28 cellular contexts compared by ENCODE assay signal in the genomic region with DNA sequence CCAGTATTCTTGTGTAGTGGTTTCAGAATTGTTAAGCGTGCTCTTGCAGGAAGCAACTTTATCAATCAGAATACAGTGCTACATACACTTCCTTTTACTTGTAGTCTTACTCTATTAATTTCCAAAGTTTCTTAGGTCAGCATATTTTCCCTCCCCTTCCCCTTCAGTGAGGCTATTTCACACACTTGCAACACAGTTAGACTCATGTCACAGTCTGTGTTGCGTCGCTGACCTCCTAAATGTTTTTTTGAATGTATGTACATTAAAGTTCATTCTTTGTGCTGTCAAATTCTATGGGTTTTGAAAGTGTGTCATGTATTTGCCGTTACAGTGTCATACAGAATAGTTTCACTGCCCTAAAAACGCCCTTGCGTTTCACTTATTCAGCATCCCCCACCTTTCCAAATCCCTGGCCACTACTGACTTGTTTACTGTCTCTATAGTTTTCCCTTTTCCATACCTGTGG. TPM values are rescaled to one million over a fixed set of nuclear protein-coding genes. Genes with fewer than 3 reads are reported as not detected.
DNase-seq lines count a peak whose midpoint lies in the region; ATAC-seq and TF ChIP-seq lines count a peak whose summit lies in the region.
"Had no signal": no experiment of that assay in that cellular context is flagged by ENCODE, and none has a peak within 500 bp of the region (broad histone marks: within the 10 kb centered on the region; RNA-seq: fewer than 3 reads in every experiment).

No MANE protein-coding gene starts in this region.

- peak overlapping the region; percentile 76 for H3K4me3 Mint-ChIP-seq in natural killer cell treated with Interleukin-12 subunit alpha and Interleukin-12 subunit beta and Interleukin-15 and Interleukin-18, amount 100 ng/mL, for 72 hours
- no peak overlapping the region for H3K4me3 Mint-ChIP-seq in natural killer cell
- peak overlapping the region; percentile 68 for H3K4me3 Mint-ChIP-seq in activated CD4-positive, alpha-beta memory T cell treated with anti-CD3 and anti-CD28 coated beads for 36 hours
- no peak overlapping the region for H3K4me3 Mint-ChIP-seq in stimulated activated naive CD8-positive, alpha-beta T cell treated with anti-CD3 and anti-CD28 coated beads, Interleukin-15, amount 100 ng/mL, for 72 hours
- H3K4me3 Mint-ChIP-seq: B cell, GM23338, memory B cell had no signal

- POLR2A ChIA-PET in activated CD4-positive, alpha-beta memory T cell treated with anti-CD3 and anti-CD28 coated beads for 36 hours (lab: Charles Lee), result interaction anchor here (0.7 to 3.2 kb wide), 7 partner anchors 9 to 259 kb away, joined by 3 to 14 read pairs (median 4); partner anchors contain the start of gene DDX21

- TF ChIP-seq CTCF in natural killer cell (IDR thresholded peaks at IDR 0.05) (no peak), colonic mucosa (IDR thresholded peaks at IDR 0.05) (no peak), esophagus muscularis mucosa (IDR thresholded peaks at IDR 0.05) (no peak)

- no peak overlapping the region for H3K9ac ChIP-seq in colonic mucosa (ENCODE audit: low read depth in 2 of 2, low read length in 2 of 2)
- H3K9ac ChIP-seq: SK-N-SH had no signal

- peaks cover 20 to 40% of the 10 kb centered on the region in 2 donors for H3K4me1 Mint-ChIP-seq in natural killer cell treated with Interleukin-12 subunit alpha and Interleukin-12 subunit beta and Interleukin-15 and Interleukin-18, amount 100 ng/mL, for 72 hours (ENCODE audit: low read depth in 2 of 2)
- H3K4me1 Mint-ChIP-seq in natural killer cell, result peaks cover 27 to 45% of the 10 kb centered on the region in 2 donors
- peaks cover 39% of the 10 kb centered on the region for H3K4me1 Mint-ChIP-seq in activated CD4-positive, alpha-beta memory T cell treated with anti-CD3 and anti-CD28 coated beads for 36 hours (ENCODE audit: low read depth)
- H3K4me1 Mint-ChIP-seq in stimulated activated naive CD8-positive, alpha-beta T cell treated with anti-CD3 and anti-CD28 coated beads, Interleukin-15, amount 100 ng/mL, for 72 hours, result peaks cover 23% of the 10 kb centered on the region

- H3K27me3 Mint-ChIP-seq in natural killer cell treated with Interleukin-12 subunit alpha and Interleukin-12 subunit beta and Interleukin-15 and Interleukin-18, amount 100 ng/mL, for 72 hours, result no peaks in the 10 kb centered on the region
- no peaks in the 10 kb centered on the region for H3K27me3 Mint-ChIP-seq in natural killer cell (ENCODE audit: low read depth in 2 of 2)
- H3K27me3 Mint-ChIP-seq in activated CD4-positive, alpha-beta memory T cell treated with anti-CD3 and anti-CD28 coated beads for 36 hours, result no peaks in the 10 kb centered on the region
- no peaks in the 10 kb centered on the region for H3K27me3 Mint-ChIP-seq in stimulated activated naive CD8-positive, alpha-beta T cell treated with anti-CD3 and anti-CD28 coated beads, Interleukin-15, amount 100 ng/mL, for 72 hours
- H3K27me3 Mint-ChIP-seq: memory B cell had no signal

- TF ChIP-seq POLR2A in esophagus muscularis mucosa (IDR thresholded peaks at IDR 0.05; ENCODE audit: low read depth), result no peak

- H3K4me3 ChIP-seq in colonic mucosa, result no peak overlapping the region
- no peak overlapping the region for H3K4me3 ChIP-seq in esophagus muscularis mucosa
- H3K4me3 ChIP-seq: adrenal gland, GM23338, suprapubic skin had no signal

- DNase-seq in SIG-M5 treated with dmso at 0.1 percent for 504 hours (lab: John Stamatoyannopoulos, UW; ENCODE audit: unreplicated experiment), result peak; percentile 19
- no peak for DNase-seq in SIG-M5 (lab: John Stamatoyannopoulos, UW)
- no peak for DNase-seq in natural killer cell treated with Interleukin-12 subunit alpha and Interleukin-12 subunit beta and Interleukin-15 and Interleukin-18, amount 100 ng/mL, for 72 hours (ENCODE audit: low spot score)
- DNase-seq in natural killer cell, result no peak
- DNase-seq in activated CD4-positive, alpha-beta memory T cell treated with anti-CD3 and anti-CD28 coated beads for 36 hours, result peak; percentile 25
- no peak for DNase-seq in stimulated activated naive CD8-positive, alpha-beta T cell treated with anti-CD3 and anti-CD28 coated beads, Interleukin-15, amount 100 ng/mL, for 72 hours
- no peak for DNase-seq in colonic mucosa
- DNase-seq in esophagus muscularis mucosa (ENCODE audit: extremely low spot score), result no peak
- DNase-seq: adrenal gland, brain microvascular endothelial cell, COR-L47, foreskin melanocyte, GDM1, left cardiac atrium, NCI-H1048, NCI-H187 treated with DMSO at 0.1 percent for 48 hours, NCI-H526 treated with DMSO at 0.1 percent for 48 hours, nucleus accumbens, RPMI8226, SK-N-SH, WERI-Rb-1 had no signal

- no peaks in the 10 kb centered on the region for H3K9me3 Mint-ChIP-seq in natural killer cell treated with Interleukin-12 subunit alpha and Interleukin-12 subunit beta and Interleukin-15 and Interleukin-18, amount 100 ng/mL, for 72 hours
- H3K9me3 Mint-ChIP-seq in natural killer cell, result no peaks in the 10 kb centered on the region
- no peaks in the 10 kb centered on the region for H3K9me3 Mint-ChIP-seq in activated CD4-positive, alpha-beta memory T cell treated with anti-CD3 and anti-CD28 coated beads for 36 hours
- H3K9me3 Mint-ChIP-seq in stimulated activated naive CD8-positive, alpha-beta T cell treated with anti-CD3 and anti-CD28 coated beads, Interleukin-15, amount 100 ng/mL, for 72 hours, result no peaks in the 10 kb centered on the region
- H3K9me3 Mint-ChIP-seq: GM23338 had no signal

- H3K27me3 ChIP-seq in colonic mucosa (no peaks in the 10 kb centered on the region), esophagus muscularis mucosa (peaks cover 0 to 14% (median 0%) of the 10 kb centered on the region in 4 donors)
- H3K27me3 ChIP-seq: adrenal gland, brain microvascular endothelial cell, suprapubic skin had no signal

- no peaks in the 10 kb centered on the region for H3K36me3 Mint-ChIP-seq in natural killer cell treated with Interleukin-12 subunit alpha and Interleukin-12 subunit beta and Interleukin-15 and Interleukin-18, amount 100 ng/mL, for 72 hours
- no peaks in the 10 kb centered on the region for H3K36me3 Mint-ChIP-seq in natural killer cell
- H3K36me3 Mint-ChIP-seq in activated CD4-positive, alpha-beta memory T cell treated with anti-CD3 and anti-CD28 coated beads for 36 hours, result no peaks in the 10 kb centered on the region
- H3K36me3 Mint-ChIP-seq: memory B cell had no signal

- CTCF ChIA-PET in activated CD4-positive, alpha-beta memory T cell treated with anti-CD3 and anti-CD28 coated beads for 36 hours (lab: Charles Lee), result interaction anchor here (0.8 to 1.4 kb wide), 5 partner anchors 10 to 209 kb away, joined by 3 to 5 read pairs (median 4); no protein-coding TSS in a partner anchor

- ATAC-seq in natural killer cell treated with Interleukin-12 subunit alpha and Interleukin-12 subunit beta and Interleukin-15 and Interleukin-18, amount 100 ng/mL, for 72 hours, result peak; percentile 43 to 45
- no peak for ATAC-seq in natural killer cell
- ATAC-seq in stimulated activated naive CD8-positive, alpha-beta T cell treated with anti-CD3 and anti-CD28 coated beads, Interleukin-15, amount 100 ng/mL, for 72 hours, result peak; percentile 6
- ATAC-seq: esophagus mucosa, GM23338, left cardiac atrium had no signal

- peak overlapping the region; percentile 59 to 71 for H3K27ac Mint-ChIP-seq in natural killer cell treated with Interleukin-12 subunit alpha and Interleukin-12 subunit beta and Interleukin-15 and Interleukin-18, amount 100 ng/mL, for 72 hours
- H3K27ac Mint-ChIP-seq in natural killer cell, result peak overlapping the region in 1 of 2 donors; percentile 84
- H3K27ac Mint-ChIP-seq in activated CD4-positive, alpha-beta memory T cell treated with anti-CD3 and anti-CD28 coated beads for 36 hours, result peak overlapping the region; percentile 84
- peak overlapping the region in 1 of 2 donors; percentile 73 for H3K27ac Mint-ChIP-seq in stimulated activated naive CD8-positive, alpha-beta T cell treated with anti-CD3 and anti-CD28 coated beads, Interleukin-15, amount 100 ng/mL, for 72 hours
- H3K27ac Mint-ChIP-seq: B cell, GM23338, memory B cell had no signal

- H3K36me3 ChIP-seq in colonic mucosa, result no peaks in the 10 kb centered on the region
- peaks cover 0 to under 1% (median 0%) of the 10 kb centered on the region in 4 donors for H3K36me3 ChIP-seq in esophagus muscularis mucosa
- H3K36me3 ChIP-seq: adrenal gland, brain microvascular endothelial cell, suprapubic skin, WERI-Rb-1 had no signal

- 77% methylated on average over 6 of the region's 6 CpGs for WGBS in esophagus muscularis mucosa

- H3K27ac ChIP-seq in colonic mucosa (no peak overlapping the region), esophagus muscularis mucosa (replicated peaks in 1 of 4) (no peak overlapping the region)
- H3K27ac ChIP-seq: adrenal gland, brain microvascular endothelial cell, suprapubic skin, WERI-Rb-1 had no signal

- H3K4me1 ChIP-seq in colonic mucosa (peaks cover 1% of the 10 kb centered on the region), esophagus muscularis mucosa (no peaks in the 10 kb centered on the region)
- H3K4me1 ChIP-seq: suprapubic skin had no signal

- intact Hi-C loops in natural killer cell (cut with micrococcal nuclease) (no loop called here), colonic mucosa (cut with DNase I) (no loop called here), esophagus muscularis mucosa (cut with DNase I) (no loop called here)
- intact Hi-C loops in activated CD4-positive, alpha-beta memory T cell treated with anti-CD3 and anti-CD28 coated beads for 36 hours (cut with micrococcal nuclease), result loop anchor here (1.0 to 2.0 kb wide), 7 partner anchors 8 to 218 kb away; partner anchors contain the start of genes SUPV3L1 and VPS26A

- TF ChIP-seq EP300 in esophagus muscularis mucosa (IDR thresholded peaks at IDR 0.05), result no peak

- H3K9me3 ChIP-seq in colonic mucosa (no peaks in the 10 kb centered on the region), esophagus muscularis mucosa (no peaks in the 10 kb centered on the region)
- H3K9me3 ChIP-seq: adrenal gland, SK-N-SH, suprapubic skin had no signal

RNA-seq across cellular contexts. Expression of gene HKDC1, which starts 5.4 kb away (rescaled TPM):
- not detected for total RNA-seq in natural killer cell treated with Interleukin-12 subunit alpha and Interleukin-12 subunit beta and Interleukin-15 and Interleukin-18, amount 100 ng/mL, for 72 hours
- total RNA-seq in natural killer cell (under 1 TPM in 2 of 3 donors, not detected in 1; 0.50 to 0.82 TPM), colonic mucosa (10 to 100 TPM; 14.7 to 19.0 TPM), esophagus muscularis mucosa (1 to 10 TPM in 1 of 4 donors, under 1 TPM in 2, not detected in 1; 0.06 to 1.5 (median 0.17) TPM)
- total RNA-seq in activated CD4-positive, alpha-beta memory T cell treated with anti-CD3 and anti-CD28 coated beads for 36 hours, result 1 to 10 TPM in 1 of 2 experiments, under 1 TPM in 1; 0.67 to 1.1 TPM
- total RNA-seq: B cell, pulmonary artery endothelial cell, skeletal muscle tissue had no signal

RNA-seq across cellular contexts. Expression of gene SUPV3L1, which starts 34.7 kb away (rescaled TPM):
- 10 to 100 TPM; 41.1 to 60.8 TPM for total RNA-seq in natural killer cell treated with Interleukin-12 subunit alpha and Interleukin-12 subunit beta and Interleukin-15 and Interleukin-18, amount 100 ng/mL, for 72 hours
- total RNA-seq in natural killer cell (100 to 1,000 TPM in 1 of 3 donors, 10 to 100 TPM in 2; 56.6 to 104 (median 67.1) TPM), colonic mucosa (10 to 100 TPM; 26.8 to 35.3 TPM), esophagus muscularis mucosa (10 to 100 TPM; 15.4 to 21.9 (median 20.4) TPM)
- 10 to 100 TPM; 45.0 to 47.6 TPM for total RNA-seq in activated CD4-positive, alpha-beta memory T cell treated with anti-CD3 and anti-CD28 coated beads for 36 hours

Comparison
In these comparisons a context has a peak if more than half of its experiments do, and no peak if none do; other contexts are left out.
1. DNase-seq: peak in SIG-M5 treated with dmso at 0.1 percent for 504 hours (single experiment) and activated CD4-positive, alpha-beta memory T cell treated with anti-CD3 and anti-CD28 coated beads for 36 hours (single experiment); none in SIG-M5 (single experiment), natural killer cell treated with Interleukin-12 subunit alpha and Interleukin-12 subunit beta and Interleukin-15 and Interleukin-18, amount 100 ng/mL, for 72 hours (single experiment), natural killer cell (single experiment), stimulated activated naive CD8-positive, alpha-beta T cell treated with anti-CD3 and anti-CD28 coated beads, Interleukin-15, amount 100 ng/mL, for 72 hours (0 of 2), colonic mucosa (single experiment) and esophagus muscularis mucosa (single experiment).
2. ATAC-seq: peak in natural killer cell treated with Interleukin-12 subunit alpha and Interleukin-12 subunit beta and Interleukin-15 and Interleukin-18, amount 100 ng/mL, for 72 hours (2 of 2) and stimulated activated naive CD8-positive, alpha-beta T cell treated with anti-CD3 and anti-CD28 coated beads, Interleukin-15, amount 100 ng/mL, for 72 hours (single experiment); none in natural killer cell (0 of 3).
3. H3K4me3 Mint-ChIP-seq: peak in natural killer cell treated with Interleukin-12 subunit alpha and Interleukin-12 subunit beta and Interleukin-15 and Interleukin-18, amount 100 ng/mL, for 72 hours (single experiment) and activated CD4-positive, alpha-beta memory T cell treated with anti-CD3 and anti-CD28 coated beads for 36 hours (single experiment); none in natural killer cell (single experiment) and stimulated activated naive CD8-positive, alpha-beta T cell treated with anti-CD3 and anti-CD28 coated beads, Interleukin-15, amount 100 ng/mL, for 72 hours (0 of 2).
4. RNA of gene HKDC1, which starts 5.4 kb away (total RNA-seq): 14.7 to 19.0 TPM in colonic mucosa; 0.67 to 1.1 TPM in activated CD4-positive, alpha-beta memory T cell treated with anti-CD3 and anti-CD28 coated beads for 36 hours, 0.50 to 0.82 TPM in natural killer cell, 0.06 to 1.5 TPM in esophagus muscularis mucosa and not detected in natural killer cell treated with Interleukin-12 subunit alpha and Interleukin-12 subunit beta and Interleukin-15 and Interleukin-18, amount 100 ng/mL, for 72 hours; every median in the first group is over 4 times any median in the second.